In genomic region chr10:70889291-70889690, GRCh38 we compare ENCODE assay signal across 1 cellular context.
TF ChIP-seq lines count a peak whose summit lies in the region.

No MANE protein-coding gene starts in this region.

TF ChIP-seq in WTC11, 78 proteins besides CTCF, POLR2A, EP300 and RAD21 (continued from another document):
- TF ChIP-seq USF1 (CRISPR knock-in tag; IDR thresholded peaks at IDR 0.05): no peak
- TF ChIP-seq, protein P1, sequence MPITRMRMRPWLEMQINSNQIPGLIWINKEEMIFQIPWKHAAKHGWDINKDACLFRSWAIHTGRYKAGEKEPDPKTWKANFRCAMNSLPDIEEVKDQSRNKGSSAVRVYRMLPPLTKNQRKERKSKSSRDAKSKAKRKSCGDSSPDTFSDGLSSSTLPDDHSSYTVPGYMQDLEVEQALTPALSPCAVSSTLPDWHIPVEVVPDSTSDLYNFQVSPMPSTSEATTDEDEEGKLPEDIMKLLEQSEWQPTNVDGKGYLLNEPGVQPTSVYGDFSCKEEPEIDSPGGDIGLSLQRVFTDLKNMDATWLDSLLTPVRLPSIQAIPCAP (CRISPR knock-in tag; IDR thresholded peaks at IDR 0.05): no peak
- TF ChIP-seq, protein P2, sequence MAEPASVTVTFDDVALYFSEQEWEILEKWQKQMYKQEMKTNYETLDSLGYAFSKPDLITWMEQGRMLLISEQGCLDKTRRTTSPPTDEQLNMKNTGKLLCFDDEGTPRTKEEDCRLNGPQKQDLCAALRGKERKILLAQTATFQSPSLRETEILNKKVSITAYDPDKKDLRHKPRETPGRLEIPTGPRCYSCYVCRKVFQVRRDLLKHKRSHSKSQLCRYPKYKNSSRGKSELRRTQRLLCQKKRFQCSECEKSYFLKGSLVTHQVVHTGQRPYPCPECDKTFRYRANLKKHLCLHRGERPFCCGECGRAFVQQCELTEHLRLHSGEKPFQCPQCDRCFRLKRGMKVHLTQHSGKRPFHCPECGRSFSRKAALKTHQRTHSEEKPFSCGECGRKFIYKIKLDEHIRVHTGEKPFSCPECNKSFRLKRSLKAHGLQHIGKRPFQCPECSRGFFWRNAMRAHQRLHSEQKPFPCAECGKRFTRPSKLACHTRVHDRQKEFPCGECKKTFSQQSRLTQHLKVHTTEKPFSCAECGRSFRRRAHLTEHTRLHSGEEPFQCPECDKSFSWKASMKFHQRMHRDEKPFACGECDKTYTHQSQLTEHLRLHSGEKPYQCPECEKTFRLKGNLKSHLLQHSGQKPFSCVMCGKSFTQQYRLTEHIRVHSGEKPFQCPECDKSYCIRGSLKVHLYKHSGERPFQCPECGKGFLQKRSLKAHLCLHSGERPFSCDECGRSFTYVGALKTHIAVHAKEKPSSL (CRISPR knock-in tag; conservative IDR thresholded peaks at IDR 0.05): no peak
